ENCODE assay signal across 17 cellular contexts in the genomic region with DNA sequence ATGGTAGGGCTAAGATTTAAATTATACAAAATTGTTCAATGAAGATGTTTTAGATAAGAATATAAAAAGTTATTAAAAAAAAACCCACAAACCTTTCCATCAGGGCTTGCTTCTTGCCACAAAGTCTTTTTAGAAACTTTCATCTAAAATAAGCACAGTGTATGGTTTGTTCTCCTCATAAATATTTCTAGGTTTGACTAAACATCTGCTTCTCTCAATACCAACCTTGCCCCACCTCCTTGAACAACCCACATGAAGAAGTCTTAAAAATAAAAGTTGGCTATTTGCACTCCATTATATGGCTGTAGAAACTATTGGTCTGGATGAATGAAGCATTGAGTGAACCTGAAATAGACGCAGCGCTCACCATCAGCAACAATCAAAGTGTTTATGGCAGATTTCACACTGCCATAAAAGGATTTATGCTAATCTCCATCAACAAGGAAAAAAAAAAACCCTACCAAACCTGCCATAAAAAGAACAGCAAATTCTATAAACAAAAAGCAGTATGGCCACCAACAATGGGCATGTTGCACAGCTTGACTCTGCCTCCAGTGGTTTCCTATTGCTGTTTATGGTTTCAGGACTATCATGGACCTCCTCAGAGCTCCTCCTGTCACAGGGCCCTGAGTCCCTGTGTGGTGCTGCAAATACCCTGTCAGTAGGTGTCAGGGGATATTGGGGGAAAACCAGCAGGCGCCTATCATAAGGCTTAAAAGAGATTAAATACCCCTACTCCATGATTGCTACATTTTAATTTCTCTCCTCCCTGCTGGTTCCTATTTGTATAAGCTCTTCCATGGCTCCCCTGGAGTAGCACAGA.
"Had no signal": no experiment of that assay in that cellular context is flagged by ENCODE, and none has a peak within 500 bp of the region (broad histone marks: within the 10 kb centered on the region; RNA-seq: fewer than 3 reads in every experiment).

No MANE protein-coding gene starts in this region.

- H3K4me3 ChIP-seq: dorsolateral prefrontal cortex, mucosa of descending colon, smooth muscle cell had no signal

- DNase-seq: activated CD4-positive, alpha-beta memory T cell treated with anti-CD3 and anti-CD28 coated beads for 36 hours; activated naive CD4-positive, alpha-beta T cell treated with anti-CD3 and anti-CD28 coated beads for 36 hours; activated naive CD8-positive, alpha-beta T cell treated with anti-CD3 and anti-CD28 coated beads, Interleukin-2, amount 50 U/mL, for 24 hours; activated T-cell treated with anti-CD3 and anti-CD28 coated beads for 4 hours; anterior cingulate cortex; caudate nucleus; dorsolateral prefrontal cortex; foreskin fibroblast; mesenchymal stem cell; mucosa of descending colon; naive B cell; stimulated activated CD4-positive, alpha-beta T cell treated with anti-CD3 and anti-CD28 coated beads, Interleukin-4, amount 100 ng/mL, for 1 hour had no signal

- H3K27ac ChIP-seq: dorsolateral prefrontal cortex, parathyroid adenoma had no signal

- H3K4me1 ChIP-seq: parathyroid adenoma had no signal

- ATAC-seq: activated naive CD8-positive, alpha-beta T cell treated with anti-CD3 and anti-CD28 coated beads, Interleukin-2, amount 50 U/mL, for 24 hours; activated T-helper 17 cell treated with anti-CD3 and anti-CD28 coated beads, Interleukin-2, amount 50 U/mL, for 72 hours; sciatic nerve; stimulated activated memory B cell treated with anti-CD40 and anti-IgM and Interleukin-4, amounts not matched to agents 10 μg/mL and 1 μg/mL and 100 μg/mL, for 72 hours had no signal

- H3K9me3 ChIP-seq: mucosa of descending colon had no signal
